ENCODE assay signal across 2 cellular contexts in the genomic region with DNA sequence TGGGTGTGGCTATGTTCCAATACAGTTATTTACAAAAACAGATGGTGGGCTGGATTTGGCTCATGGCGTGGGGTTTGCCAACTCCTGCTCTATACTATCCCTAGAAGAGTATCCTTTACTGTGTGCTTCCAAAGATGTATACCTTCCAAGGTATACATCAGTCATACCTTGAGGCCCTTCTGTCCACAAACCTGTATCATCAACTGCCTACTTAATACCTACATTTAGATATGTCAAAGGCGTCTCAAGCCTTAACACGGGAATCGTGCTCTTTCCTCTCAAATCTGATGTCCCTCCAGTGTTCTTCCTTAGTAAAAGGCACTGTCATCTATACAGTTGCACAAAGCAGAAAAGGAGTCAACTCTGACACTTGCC.
TF ChIP-seq lines count a peak whose summit lies in the region.

No MANE protein-coding gene starts in this region.

TF ChIP-seq in A549, 52 proteins besides CTCF, POLR2A, EP300 and RAD21 (continued from another document):
- 0 out of 2 replicates have a peak, but pooled peaks have one; percentile 8 for TF ChIP-seq HOXA7 (CRISPR knock-in tag; IDR thresholded peaks at IDR 0.05)

TF ChIP-seq in K562, 482 proteins besides CTCF, POLR2A, EP300 and RAD21 (continued from another document):
- no peak for TF ChIP-seq PCBP1 (IDR thresholded peaks at IDR 0.05; ENCODE audit: low read depth, low read length, poor library complexity, severe bottlenecking)
- no peak for TF ChIP-seq THRAP3 (IDR thresholded peaks at IDR 0.05; ENCODE audit: borderline replicate concordance)
- TF ChIP-seq HLTF (IDR thresholded peaks at IDR 0.05) = no peak
- TF ChIP-seq ZNF75A (CRISPR knock-in tag; IDR thresholded peaks at IDR 0.05) = no peak
- no peak for TF ChIP-seq RNF2 (IDR thresholded peaks at IDR 0.05)
- TF ChIP-seq, protein P1, sequence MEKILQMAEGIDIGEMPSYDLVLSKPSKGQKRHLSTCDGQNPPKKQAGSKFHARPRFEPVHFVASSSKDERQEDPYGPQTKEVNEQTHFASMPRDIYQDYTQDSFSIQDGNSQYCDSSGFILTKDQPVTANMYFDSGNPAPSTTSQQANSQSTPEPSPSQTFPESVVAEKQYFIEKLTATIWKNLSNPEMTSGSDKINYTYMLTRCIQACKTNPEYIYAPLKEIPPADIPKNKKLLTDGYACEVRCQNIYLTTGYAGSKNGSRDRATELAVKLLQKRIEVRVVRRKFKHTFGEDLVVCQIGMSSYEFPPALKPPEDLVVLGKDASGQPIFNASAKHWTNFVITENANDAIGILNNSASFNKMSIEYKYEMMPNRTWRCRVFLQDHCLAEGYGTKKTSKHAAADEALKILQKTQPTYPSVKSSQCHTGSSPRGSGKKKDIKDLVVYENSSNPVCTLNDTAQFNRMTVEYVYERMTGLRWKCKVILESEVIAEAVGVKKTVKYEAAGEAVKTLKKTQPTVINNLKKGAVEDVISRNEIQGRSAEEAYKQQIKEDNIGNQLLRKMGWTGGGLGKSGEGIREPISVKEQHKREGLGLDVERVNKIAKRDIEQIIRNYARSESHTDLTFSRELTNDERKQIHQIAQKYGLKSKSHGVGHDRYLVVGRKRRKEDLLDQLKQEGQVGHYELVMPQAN (IDR thresholded peaks at IDR 0.05; ENCODE audit: borderline replicate concordance) = no peak
- TF ChIP-seq KDM4B (IDR thresholded peaks at IDR 0.05; ENCODE audit: borderline replicate concordance in 2 of 2, low read depth in 1 of 2) = no peak
- TF ChIP-seq POLR2B (IDR thresholded peaks at IDR 0.05; ENCODE audit: low read depth, partially characterized antibody) = peak; percentile 12
